Comparison of ENCODE assay signal across 1 cellular context in genomic region chr6:163099621-163100171, GRCh38.
TF ChIP-seq lines count a peak whose summit lies in the region.

No MANE protein-coding gene starts in this region.

TF ChIP-seq in H1, 55 proteins besides CTCF, POLR2A, EP300 and RAD21 (continued from another document):
- TF ChIP-seq CHD7 (IDR thresholded peaks at IDR 0.05; ENCODE audit: insufficient replicate concordance, low read length) (peak; percentile 91), E2F6 (IDR thresholded peaks at IDR 0.05) (peak; percentile 92), HDAC2 (IDR thresholded peaks at IDR 0.05; ENCODE audit: borderline replicate concordance in 1 of 2, low read depth in 2 of 2, low read length in 2 of 2) (peak; percentile 63 to 68; a peak in 1 of 4 replicates), NANOG (IDR thresholded peaks at IDR 0.05; ENCODE audit: insufficient read depth, low read depth, low read length, poor library complexity, severe bottlenecking) (peak; percentile 88), POU5F1 (IDR thresholded peaks at IDR 0.05; ENCODE audit: low read depth, low read length) (peak; percentile 89), JUND (IDR thresholded peaks at IDR 0.05; ENCODE audit: low read length) (0 out of 2 replicates have a peak, but pooled peaks have one; percentile 46), MAX (IDR thresholded peaks at IDR 0.05) (peak; percentile 91), KDM1A (IDR thresholded peaks at IDR 0.05; ENCODE audit: borderline replicate concordance, low read length) (peak; percentile 29; the same call in 1 of the 2 replicates), BCL11A (IDR thresholded peaks at IDR 0.05; ENCODE audit: low read depth in 2 of 2, low read length in 2 of 2) (no peak), USF2 (IDR thresholded peaks at IDR 0.05; ENCODE audit: low read length) (peak; percentile 33; the same call in 1 of the 2 replicates), CTBP2 (IDR thresholded peaks at IDR 0.05; ENCODE audit: borderline replicate concordance, insufficient read depth, insufficient read length, low read length) (peak; percentile 62), TBP (IDR thresholded peaks at IDR 0.05; ENCODE audit: low read depth, low read length) (peak; percentile 55), YY1 (IDR thresholded peaks at IDR 0.05; ENCODE audit: low read depth, low read length) (0 out of 2 replicates have a peak, but pooled peaks have one; percentile 28), SP1 (IDR thresholded peaks at IDR 0.05; ENCODE audit: low read depth, low read length) (peak; percentile 58; the same call in 1 of the 2 replicates), PHF8 (conservative IDR thresholded peaks at IDR 0.05; ENCODE audit: low read depth, low read length) (no peak), SP2 (IDR thresholded peaks at IDR 0.05; ENCODE audit: low read length) (no peak)
